ENCODE assay signal across 7 cellular contexts in genomic region chr17:56594528-56595418, GRCh38.
A peak's percentile ranks its signal among the peaks of the same experiment; 100 is the strongest.
DNase-seq lines count a peak whose midpoint lies in the region; ATAC-seq lines count a peak whose summit lies in the region.

No MANE protein-coding gene starts in this region.

- H3K4me1 Mint-ChIP-seq in activated naive CD4-positive, alpha-beta T cell treated with anti-CD3 and anti-CD28 coated beads, Interleukin-2, amount 10 ng/mL, durations not matched to agents 7 days and 5 days = peaks cover 53% of the 10 kb centered on the region

- peaks cover 6% of the 10 kb centered on the region for H3K4me1 ChIP-seq in iPS-15b (ENCODE audit: control insufficient read depth, insufficient read depth, low read length)

- no peaks in the 10 kb centered on the region for H3K9me3 ChIP-seq in iPS-15b (ENCODE audit: control insufficient read depth, insufficient read depth, low read length)

- H3K4me3 Mint-ChIP-seq in activated naive CD4-positive, alpha-beta T cell treated with anti-CD3 and anti-CD28 coated beads, Interleukin-2, amount 10 ng/mL, durations not matched to agents 7 days and 5 days = peak overlapping the region; percentile 66

- peaks cover 85% of the 10 kb centered on the region for H3K27me3 Mint-ChIP-seq in activated naive CD4-positive, alpha-beta T cell treated with anti-CD3 and anti-CD28 coated beads, Interleukin-2, amount 10 ng/mL, durations not matched to agents 7 days and 5 days

- peaks cover 5% of the 10 kb centered on the region for H3K36me3 Mint-ChIP-seq in activated naive CD4-positive, alpha-beta T cell treated with anti-CD3 and anti-CD28 coated beads, Interleukin-2, amount 10 ng/mL, durations not matched to agents 7 days and 5 days

- H3K27ac Mint-ChIP-seq in activated naive CD4-positive, alpha-beta T cell treated with anti-CD3 and anti-CD28 coated beads, Interleukin-2, amount 10 ng/mL, durations not matched to agents 7 days and 5 days = peak overlapping the region; percentile 70

- H3K9me3 Mint-ChIP-seq in activated naive CD4-positive, alpha-beta T cell treated with anti-CD3 and anti-CD28 coated beads, Interleukin-2, amount 10 ng/mL, durations not matched to agents 7 days and 5 days = no peaks in the 10 kb centered on the region

- peak; percentile 28 for ATAC-seq in GM18907 (IDR thresholded peaks at IDR 0.05; ENCODE audit: unreplicated experiment)
- no peak for ATAC-seq in GM18519 (IDR thresholded peaks at IDR 0.05; ENCODE audit: low FRiP score, unreplicated experiment)

- peak overlapping the region; percentile 67 for H3K4me3 ChIP-seq in iPS-15b (ENCODE audit: low read depth, low read length)

- no peaks in the 10 kb centered on the region for H3K36me3 ChIP-seq in iPS-15b (ENCODE audit: control insufficient read depth, insufficient read depth, low read length)

- peaks cover 65% of the 10 kb centered on the region for H3K27me3 ChIP-seq in iPS-15b (ENCODE audit: control insufficient read depth, insufficient read depth, low read length)

- H3K9ac ChIP-seq in iPS-15b (ENCODE audit: low read depth, low read length) = no peak overlapping the region

- CTCF ChIA-PET in activated naive CD4-positive, alpha-beta T cell treated with anti-CD3 and anti-CD28 coated beads, Interleukin-2, amount 10 ng/mL, durations not matched to agents 7 days and 5 days (lab: Charles Lee) = interaction anchor here (0.6 to 6.9 kb wide), 8 partner anchors 50 to 812 kb away, joined by 3 to 93 read pairs (median 9); no protein-coding TSS in a partner anchor

- DNase-seq in NCI-H82 treated with DMSO at 0.1 percent for 48 hours (lab: John Stamatoyannopoulos, UW; ENCODE audit: unreplicated experiment) (peak; percentile 50), DMS153 (lab: John Stamatoyannopoulos, UW) (no peak)
- DNase-seq in activated naive CD4-positive, alpha-beta T cell treated with anti-CD3 and anti-CD28 coated beads, Interleukin-2, amount 10 ng/mL, durations not matched to agents 7 days and 5 days = peak; percentile 63
- DNase-seq in stimulated activated CD8-positive, alpha-beta memory T cell treated with anti-CD3 and anti-CD28 coated beads, Interleukin-4, amount 100 ng/mL, for 24 hours (ENCODE audit: low read depth) = peak; percentile 5
